Comparison of ENCODE assay signal across 1 cellular context in genomic region chr15:95503640-95504225, GRCh38.
TF ChIP-seq lines count a peak whose summit lies in the region.

No MANE protein-coding gene starts in this region.

TF ChIP-seq in GM12878, 131 proteins besides CTCF, POLR2A, EP300 and RAD21 (continued from another document and continues in another):
- TF ChIP-seq SRF (IDR thresholded peaks at IDR 0.05; ENCODE audit: low read depth in 2 of 2, low read length in 2 of 2) (no peak), NFIC (IDR thresholded peaks at IDR 0.05; ENCODE audit: low read depth, low read length) (peak; percentile 39; the same call in 1 of the 2 replicates), TCF7 (IDR thresholded peaks at IDR 0.05; ENCODE audit: borderline replicate concordance) (no peak), SUZ12 (IDR thresholded peaks at IDR 0.05; ENCODE audit: unreplicated experiment) (no peak), RELA (IDR thresholded peaks at IDR 0.05; ENCODE audit: borderline replicate concordance, partially characterized antibody) (peak; percentile 97), ZBTB40 (IDR thresholded peaks at IDR 0.05; ENCODE audit: borderline replicate concordance) (peak; percentile 54; the same call in 1 of the 2 replicates), MTA2 (IDR thresholded peaks at IDR 0.05; ENCODE audit: low read depth) (peak; percentile 99), NR2C1 (IDR thresholded peaks at IDR 0.05) (no peak), SKIL (IDR thresholded peaks at IDR 0.05; ENCODE audit: low read depth, poor library complexity, severe bottlenecking) (peak; percentile 92), SMC3 (IDR thresholded peaks at IDR 0.05; ENCODE audit: borderline replicate concordance, low read length) (peak; percentile 16; the same call in 1 of the 2 replicates), CBX3 (IDR thresholded peaks at IDR 0.05; ENCODE audit: borderline replicate concordance, low read depth) (no peak), BACH1 (IDR thresholded peaks at IDR 0.05; ENCODE audit: borderline replicate concordance) (peak; percentile 95; the same call in 1 of the 2 replicates), ESRRA (IDR thresholded peaks at IDR 0.05; ENCODE audit: low read length) (no peak; the same call in 1 of the 2 replicates), EED (IDR thresholded peaks at IDR 0.05; ENCODE audit: low read depth) (no peak), MLLT1 (IDR thresholded peaks at IDR 0.05) (peak; percentile 83), IKZF2 (IDR thresholded peaks at IDR 0.05) (peak; percentile 95), JUND (IDR thresholded peaks at IDR 0.05; ENCODE audit: low read depth, low read length) (peak; percentile 81), SMAD1 (IDR thresholded peaks at IDR 0.05; ENCODE audit: low read depth, partially characterized antibody) (peak; percentile 67), CREM (IDR thresholded peaks at IDR 0.05; ENCODE audit: low read depth) (peak; percentile 26; the same call in 1 of the 2 replicates), SP1 (IDR thresholded peaks at IDR 0.05; ENCODE audit: low read depth, low read length) (no peak), ZNF384 (IDR thresholded peaks at IDR 0.05; ENCODE audit: borderline replicate concordance, low read depth, low read length) (0 out of 2 replicates have a peak, but pooled peaks have one; percentile 60), IRF4 (IDR thresholded peaks at IDR 0.05; ENCODE audit: low read depth, low read length) (peak; percentile 72; the same call in 1 of the 2 replicates), ZBED1 (IDR thresholded peaks at IDR 0.05; ENCODE audit: borderline replicate concordance) (no peak), ZZZ3 (IDR thresholded peaks at IDR 0.05; ENCODE audit: control insufficient read depth, insufficient read length, low read depth) (no peak), DPF2 (IDR thresholded peaks at IDR 0.05) (peak; percentile 97), ATF7 (IDR thresholded peaks at IDR 0.05; ENCODE audit: low read depth) (peak; percentile 88), SREBF1 (IDR thresholded peaks at IDR 0.05; ENCODE audit: low read length) (peak; percentile 20; the same call in 1 of the 2 replicates), CHD1 (IDR thresholded peaks at IDR 0.05; ENCODE audit: low read depth, low read length) (no peak), KLF5 (IDR thresholded peaks at IDR 0.05; ENCODE audit: partially characterized antibody) (peak; percentile 74), NR2F1 (conservative IDR thresholded peaks at IDR 0.05) (peak; percentile 75; the same call in 1 of the 2 replicates), RUNX3 (IDR thresholded peaks at IDR 0.05; ENCODE audit: low read length) (peak; percentile 70), ETV6 (conservative IDR thresholded peaks at IDR 0.05 in 1 of 2, IDR thresholded peaks at IDR 0.05 in 1 of 2; ENCODE audit: borderline replicate concordance in 1 of 2, low read depth in 1 of 2) (no peak), CHD4 (IDR thresholded peaks at IDR 0.05) (no peak), RCOR1 (conservative IDR thresholded peaks at IDR 0.05; ENCODE audit: low read depth, low read length) (0 out of 2 replicates have a peak, but pooled peaks have one; percentile 76), LARP7 (IDR thresholded peaks at IDR 0.05) (no peak), BRCA1 (IDR thresholded peaks at IDR 0.05; ENCODE audit: low read depth, low read length) (no peak), ATF2 (IDR thresholded peaks at IDR 0.05; ENCODE audit: low read length) (no peak), CBFB (IDR thresholded peaks at IDR 0.05; ENCODE audit: low read depth) (no peak), NR2C2 (IDR thresholded peaks at IDR 0.05; ENCODE audit: borderline replicate concordance, control insufficient read depth, insufficient read length, low read depth) (no peak)
- TF ChIP-seq, protein P1, sequence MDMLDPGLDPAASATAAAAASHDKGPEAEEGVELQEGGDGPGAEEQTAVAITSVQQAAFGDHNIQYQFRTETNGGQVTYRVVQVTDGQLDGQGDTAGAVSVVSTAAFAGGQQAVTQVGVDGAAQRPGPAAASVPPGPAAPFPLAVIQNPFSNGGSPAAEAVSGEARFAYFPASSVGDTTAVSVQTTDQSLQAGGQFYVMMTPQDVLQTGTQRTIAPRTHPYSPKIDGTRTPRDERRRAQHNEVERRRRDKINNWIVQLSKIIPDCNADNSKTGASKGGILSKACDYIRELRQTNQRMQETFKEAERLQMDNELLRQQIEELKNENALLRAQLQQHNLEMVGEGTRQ (IDR thresholded peaks at IDR 0.05; ENCODE audit: borderline replicate concordance, low read depth, low read length): no peak
- TF ChIP-seq, protein P2, sequence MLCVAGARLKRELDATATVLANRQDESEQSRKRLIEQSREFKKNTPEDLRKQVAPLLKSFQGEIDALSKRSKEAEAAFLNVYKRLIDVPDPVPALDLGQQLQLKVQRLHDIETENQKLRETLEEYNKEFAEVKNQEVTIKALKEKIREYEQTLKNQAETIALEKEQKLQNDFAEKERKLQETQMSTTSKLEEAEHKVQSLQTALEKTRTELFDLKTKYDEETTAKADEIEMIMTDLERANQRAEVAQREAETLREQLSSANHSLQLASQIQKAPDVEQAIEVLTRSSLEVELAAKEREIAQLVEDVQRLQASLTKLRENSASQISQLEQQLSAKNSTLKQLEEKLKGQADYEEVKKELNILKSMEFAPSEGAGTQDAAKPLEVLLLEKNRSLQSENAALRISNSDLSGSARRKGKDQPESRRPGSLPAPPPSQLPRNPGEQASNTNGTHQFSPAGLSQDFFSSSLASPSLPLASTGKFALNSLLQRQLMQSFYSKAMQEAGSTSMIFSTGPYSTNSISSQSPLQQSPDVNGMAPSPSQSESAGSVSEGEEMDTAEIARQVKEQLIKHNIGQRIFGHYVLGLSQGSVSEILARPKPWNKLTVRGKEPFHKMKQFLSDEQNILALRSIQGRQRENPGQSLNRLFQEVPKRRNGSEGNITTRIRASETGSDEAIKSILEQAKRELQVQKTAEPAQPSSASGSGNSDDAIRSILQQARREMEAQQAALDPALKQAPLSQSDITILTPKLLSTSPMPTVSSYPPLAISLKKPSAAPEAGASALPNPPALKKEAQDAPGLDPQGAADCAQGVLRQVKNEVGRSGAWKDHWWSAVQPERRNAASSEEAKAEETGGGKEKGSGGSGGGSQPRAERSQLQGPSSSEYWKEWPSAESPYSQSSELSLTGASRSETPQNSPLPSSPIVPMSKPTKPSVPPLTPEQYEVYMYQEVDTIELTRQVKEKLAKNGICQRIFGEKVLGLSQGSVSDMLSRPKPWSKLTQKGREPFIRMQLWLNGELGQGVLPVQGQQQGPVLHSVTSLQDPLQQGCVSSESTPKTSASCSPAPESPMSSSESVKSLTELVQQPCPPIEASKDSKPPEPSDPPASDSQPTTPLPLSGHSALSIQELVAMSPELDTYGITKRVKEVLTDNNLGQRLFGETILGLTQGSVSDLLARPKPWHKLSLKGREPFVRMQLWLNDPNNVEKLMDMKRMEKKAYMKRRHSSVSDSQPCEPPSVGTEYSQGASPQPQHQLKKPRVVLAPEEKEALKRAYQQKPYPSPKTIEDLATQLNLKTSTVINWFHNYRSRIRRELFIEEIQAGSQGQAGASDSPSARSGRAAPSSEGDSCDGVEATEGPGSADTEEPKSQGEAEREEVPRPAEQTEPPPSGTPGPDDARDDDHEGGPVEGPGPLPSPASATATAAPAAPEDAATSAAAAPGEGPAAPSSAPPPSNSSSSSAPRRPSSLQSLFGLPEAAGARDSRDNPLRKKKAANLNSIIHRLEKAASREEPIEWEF (IDR thresholded peaks at IDR 0.05; ENCODE audit: insufficient replicate concordance, low read depth, low read length): no peak
- TF ChIP-seq, protein P3, sequence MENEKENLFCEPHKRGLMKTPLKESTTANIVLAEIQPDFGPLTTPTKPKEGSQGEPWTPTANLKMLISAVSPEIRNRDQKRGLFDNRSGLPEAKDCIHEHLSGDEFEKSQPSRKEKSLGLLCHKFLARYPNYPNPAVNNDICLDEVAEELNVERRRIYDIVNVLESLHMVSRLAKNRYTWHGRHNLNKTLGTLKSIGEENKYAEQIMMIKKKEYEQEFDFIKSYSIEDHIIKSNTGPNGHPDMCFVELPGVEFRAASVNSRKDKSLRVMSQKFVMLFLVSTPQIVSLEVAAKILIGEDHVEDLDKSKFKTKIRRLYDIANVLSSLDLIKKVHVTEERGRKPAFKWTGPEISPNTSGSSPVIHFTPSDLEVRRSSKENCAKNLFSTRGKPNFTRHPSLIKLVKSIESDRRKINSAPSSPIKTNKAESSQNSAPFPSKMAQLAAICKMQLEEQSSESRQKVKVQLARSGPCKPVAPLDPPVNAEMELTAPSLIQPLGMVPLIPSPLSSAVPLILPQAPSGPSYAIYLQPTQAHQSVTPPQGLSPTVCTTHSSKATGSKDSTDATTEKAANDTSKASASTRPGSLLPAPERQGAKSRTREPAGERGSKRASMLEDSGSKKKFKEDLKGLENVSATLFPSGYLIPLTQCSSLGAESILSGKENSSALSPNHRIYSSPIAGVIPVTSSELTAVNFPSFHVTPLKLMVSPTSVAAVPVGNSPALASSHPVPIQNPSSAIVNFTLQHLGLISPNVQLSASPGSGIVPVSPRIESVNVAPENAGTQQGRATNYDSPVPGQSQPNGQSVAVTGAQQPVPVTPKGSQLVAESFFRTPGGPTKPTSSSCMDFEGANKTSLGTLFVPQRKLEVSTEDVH (IDR thresholded peaks at IDR 0.05; ENCODE audit: low read depth, partially characterized antibody): peak; percentile 82
- TF ChIP-seq, protein P4, sequence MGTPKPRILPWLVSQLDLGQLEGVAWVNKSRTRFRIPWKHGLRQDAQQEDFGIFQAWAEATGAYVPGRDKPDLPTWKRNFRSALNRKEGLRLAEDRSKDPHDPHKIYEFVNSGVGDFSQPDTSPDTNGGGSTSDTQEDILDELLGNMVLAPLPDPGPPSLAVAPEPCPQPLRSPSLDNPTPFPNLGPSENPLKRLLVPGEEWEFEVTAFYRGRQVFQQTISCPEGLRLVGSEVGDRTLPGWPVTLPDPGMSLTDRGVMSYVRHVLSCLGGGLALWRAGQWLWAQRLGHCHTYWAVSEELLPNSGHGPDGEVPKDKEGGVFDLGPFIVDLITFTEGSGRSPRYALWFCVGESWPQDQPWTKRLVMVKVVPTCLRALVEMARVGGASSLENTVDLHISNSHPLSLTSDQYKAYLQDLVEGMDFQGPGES (IDR thresholded peaks at IDR 0.05): no peak
